Comparison of ENCODE assay signal across 21 cellular contexts in the genomic region with DNA sequence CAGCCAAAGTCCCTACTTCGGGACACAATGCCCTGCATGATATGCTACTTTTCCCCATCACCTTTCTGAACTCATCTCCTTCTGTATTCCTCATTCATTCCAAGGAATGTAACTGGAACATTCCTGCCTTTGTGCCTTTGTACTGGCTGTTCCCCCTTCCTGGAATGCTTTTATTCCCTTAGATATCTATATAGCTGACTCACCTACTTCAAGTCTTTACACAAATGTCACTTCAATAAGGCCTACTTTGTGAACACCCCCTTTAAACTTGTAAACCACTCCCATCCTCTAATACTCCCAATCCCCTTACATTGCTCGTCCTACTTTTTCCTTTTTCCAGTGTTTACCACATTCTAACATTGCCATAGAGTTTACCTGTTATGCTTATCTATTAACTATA. TPM values are rescaled to one million over a fixed set of nuclear protein-coding genes. Genes with fewer than 3 reads are reported as not detected.
DNase-seq lines count a peak whose midpoint lies in the region; ATAC-seq and TF ChIP-seq lines count a peak whose summit lies in the region.
"Had no signal": no experiment of that assay in that cellular context is flagged by ENCODE, and none has a peak within 500 bp of the region (broad histone marks: within the 10 kb centered on the region; RNA-seq: fewer than 3 reads in every experiment).

No MANE protein-coding gene starts in this region.

- DNase-seq in activated naive CD4-positive, alpha-beta T cell treated with anti-CD3 and anti-CD28 coated beads, Interleukin-2, amount 50 U/mL, for 72 hours (ENCODE audit: low spot score in 2 of 2): no peak
- DNase-seq in activated naive CD4-positive, alpha-beta T cell (lab: John Stamatoyannopoulos, UW): no peak
- DNase-seq in HFF-Myc (ENCODE audit: extremely low read depth, low read depth) (no peak), adipocyte (ENCODE audit: low read depth) (no peak), osteoblast (ENCODE audit: insufficient read length, low spot score, missing footprints) (no peak), DMS153 treated with DMSO at 0.1 percent for 48 hours (lab: John Stamatoyannopoulos, UW; ENCODE audit: unreplicated experiment) (no peak)
- DNase-seq: activated naive CD4-positive, alpha-beta T cell treated with Interleukin-2 at 50 U/mL for 16 hours; gastrocnemius medialis; GDM1; NCI-H1417 treated with DMSO at 0.1 percent for 48 hours; NCI-H2171; NCI-H774; pancreas; T1000 had no signal

- H3K4me1 ChIP-seq in adipocyte (ENCODE audit: control insufficient read depth, insufficient read depth, low read length) (peaks cover 26% of the 10 kb centered on the region), osteoblast (ENCODE audit: insufficient read depth, low read length) (peaks cover 13% of the 10 kb centered on the region)

- no peaks in the 10 kb centered on the region for H3K27me3 ChIP-seq in adipocyte (replicated peaks; ENCODE audit: control insufficient read depth, insufficient read depth, low read length)
- H3K27me3 ChIP-seq in osteoblast (ENCODE audit: insufficient read depth, low read length): no peaks in the 10 kb centered on the region
- H3K27me3 ChIP-seq: gastrocnemius medialis, pancreas, right lobe of liver had no signal

- H3K79me2 ChIP-seq in osteoblast (ENCODE audit: insufficient read depth, low read length): peaks cover 28% of the 10 kb centered on the region

- H4K20me1 ChIP-seq in osteoblast (ENCODE audit: insufficient read depth, low read length): peaks cover 10% of the 10 kb centered on the region

- H3K36me3 Mint-ChIP-seq in activated naive CD4-positive, alpha-beta T cell treated with anti-CD3 and anti-CD28 coated beads, Interleukin-2, amount 50 U/mL, for 72 hours: peaks cover 11 to 21% of the 10 kb centered on the region in 2 donors

- H3K9me3 ChIP-seq in adipocyte (ENCODE audit: control insufficient read depth, low read length): no peaks in the 10 kb centered on the region
- no peaks in the 10 kb centered on the region for H3K9me3 ChIP-seq in osteoblast (ENCODE audit: low read depth, low read length)
- H3K9me3 ChIP-seq: gastrocnemius medialis, pancreas, right lobe of liver had no signal

- peaks cover 56% of the 10 kb centered on the region for H3K36me3 ChIP-seq in adipocyte (ENCODE audit: control insufficient read depth, insufficient read depth, low read length, severe bottlenecking)
- H3K36me3 ChIP-seq in osteoblast (ENCODE audit: insufficient read depth, low read length): peaks cover 56% of the 10 kb centered on the region

- H2AFZ ChIP-seq in osteoblast (ENCODE audit: low read length): no peak overlapping the region

- peak overlapping the region; percentile 88 for H3K4me3 ChIP-seq in HFF-Myc (replicated peaks; ENCODE audit: low read depth, low read length)
- peak overlapping the region; percentile 22 for H3K4me3 ChIP-seq in adipocyte (ENCODE audit: low read length)
- no peak overlapping the region for H3K4me3 ChIP-seq in osteoblast (ENCODE audit: insufficient read depth, low read length)
- H3K4me3 ChIP-seq: gastrocnemius medialis, right lobe of liver had no signal

- no peaks in the 10 kb centered on the region for H3K9me3 Mint-ChIP-seq in activated naive CD4-positive, alpha-beta T cell treated with anti-CD3 and anti-CD28 coated beads, Interleukin-2, amount 50 U/mL, for 72 hours

- no peak overlapping the region for H3K27ac ChIP-seq in osteoblast (ENCODE audit: low read depth, low read length)
- H3K27ac ChIP-seq: gastrocnemius medialis, pancreas, right lobe of liver had no signal

- no peak for ATAC-seq in activated naive CD4-positive, alpha-beta T cell treated with anti-CD3 and anti-CD28 coated beads, Interleukin-2, amount 50 U/mL, for 72 hours
- no peak for ATAC-seq in HG02885 (IDR thresholded peaks at IDR 0.05; ENCODE audit: poor library complexity, unreplicated experiment)
- no peak for ATAC-seq in esophagus mucosa
- ATAC-seq: gastrocnemius medialis, GM12878, left lobe of liver, pancreas, right lobe of liver had no signal

- peak overlapping the region; percentile 1 for H3K4me2 ChIP-seq in osteoblast (ENCODE audit: insufficient read depth, low read length)

- TF ChIP-seq CTCF in HFF-Myc (IDR thresholded peaks at IDR 0.05; ENCODE audit: low read depth, low read length, missing control alignments) (no peak), osteoblast (IDR thresholded peaks at IDR 0.05; ENCODE audit: extremely low read depth, low read depth, low read length) (no peak)

- H3K27ac Mint-ChIP-seq in activated naive CD4-positive, alpha-beta T cell treated with anti-CD3 and anti-CD28 coated beads, Interleukin-2, amount 50 U/mL, for 72 hours: peak overlapping the region; percentile 9 to 42

- peak overlapping the region; percentile 97 for H3K9ac ChIP-seq in adipocyte (ENCODE audit: low read length)

RNA-seq across cellular contexts. Expression of a gene that starts 2.4 kb away (rescaled TPM):
- total RNA-seq in activated naive CD4-positive, alpha-beta T cell treated with anti-CD3 and anti-CD28 coated beads, Interleukin-2, amount 50 U/mL, for 72 hours: 10 to 100 TPM; 34.2 to 40.2 TPM
- total RNA-seq in osteoblast (18.6 and 23.5 TPM in 2 replicates), esophagus mucosa (37.9 TPM)

RNA-seq across cellular contexts. Expression of a gene that starts 24.0 kb away (rescaled TPM):
- 10 to 100 TPM in 1 of 2 donors, 1 to 10 TPM in 1; 3.8 to 36.8 TPM for total RNA-seq in activated naive CD4-positive, alpha-beta T cell treated with anti-CD3 and anti-CD28 coated beads, Interleukin-2, amount 50 U/mL, for 72 hours
- total RNA-seq in osteoblast (0.72 and 0.88 TPM in 2 replicates), esophagus mucosa (1,467 TPM)
- total RNA-seq: SK-MEL-5 had no signal

RNA-seq across cellular contexts. Expression of a gene that starts 52.7 kb away (rescaled TPM):
- total RNA-seq in activated naive CD4-positive, alpha-beta T cell treated with anti-CD3 and anti-CD28 coated beads, Interleukin-2, amount 50 U/mL, for 72 hours: 1 to 10 TPM in 1 of 2 donors, under 1 TPM in 1; 0.48 to 3.5 TPM
- 0.59 TPM in 1 of 2 replicates, not detected in the other for total RNA-seq in osteoblast
- total RNA-seq in esophagus mucosa: 10.0 TPM
- total RNA-seq: GM12878, HT-29 had no signal

Comparison
In these comparisons a context has a peak if more than half of its experiments do, and no peak if none do; other contexts are left out.
1. RNA of a gene that starts 24.0 kb away (total RNA-seq): 1,467 TPM in esophagus mucosa (single experiment); 3.8 to 36.8 TPM in activated naive CD4-positive, alpha-beta T cell treated with anti-CD3 and anti-CD28 coated beads, Interleukin-2, amount 50 U/mL, for 72 hours and 0.72 to 0.88 TPM in osteoblast; every median in the first group is over 10 times any median in the second.